ENCODE assay signal across 1 cellular context in genomic region chr2:207811658-207812057, GRCh38.
A peak's percentile ranks its signal among the peaks of the same experiment; 100 is the strongest.
TF ChIP-seq lines count a peak whose summit lies in the region.
"Not testable (repeated sequence)": the region's sequence is repeated elsewhere in the genome, so short reads cannot be mapped to it uniquely, and the experiment has no call there.

No MANE protein-coding gene starts in this region.

TF ChIP-seq in HepG2, 621 proteins besides CTCF, POLR2A, EP300 and RAD21 (continued from another document):
- not testable (repeated sequence) for TF ChIP-seq MAZ (IDR thresholded peaks at IDR 0.05; ENCODE audit: borderline replicate concordance, low read depth, low read length); CREM (CRISPR knock-in tag; IDR thresholded peaks at IDR 0.05)
- TF ChIP-seq MAZ (CRISPR knock-in tag; IDR thresholded peaks at IDR 0.05; ENCODE audit: low read depth): peak; percentile 59; the same call in 1 of the 2 replicates
- TF ChIP-seq SOX5 (CRISPR knock-in tag; IDR thresholded peaks at IDR 0.05; ENCODE audit: borderline replicate concordance): peak; percentile 40; the same call in 1 of the 2 replicates
- peak; percentile 76; the same call in 1 of the 2 replicates for TF ChIP-seq ZGPAT (CRISPR knock-in tag; IDR thresholded peaks at IDR 0.05)
- TF ChIP-seq ZMYM3 (CRISPR knock-in tag; IDR thresholded peaks at IDR 0.05): 0 out of 2 replicates have a peak, but pooled peaks have one; percentile 48
- 0 out of 2 replicates have a peak, but pooled peaks have one; percentile 4 for TF ChIP-seq SMC3 (IDR thresholded peaks at IDR 0.05; ENCODE audit: low read length)
- TF ChIP-seq ZNF264 (CRISPR knock-in tag; IDR thresholded peaks at IDR 0.05): 0 out of 2 replicates have a peak, but pooled peaks have one; percentile 43
- 0 out of 2 replicates have a peak, but pooled peaks have one; percentile 23 for TF ChIP-seq ZNF335 (CRISPR knock-in tag; IDR thresholded peaks at IDR 0.05)
- peak; percentile 95 for TF ChIP-seq FOSL2 (CRISPR knock-in tag; IDR thresholded peaks at IDR 0.05)
- TF ChIP-seq EHMT2 (IDR thresholded peaks at IDR 0.05; ENCODE audit: borderline replicate concordance, low read depth, low read length): 0 out of 2 replicates have a peak, but pooled peaks have one; percentile 35
- TF ChIP-seq ZSCAN31 (CRISPR knock-in tag; IDR thresholded peaks at IDR 0.05; ENCODE audit: low read depth): peak; percentile 22; the same call in 1 of the 2 replicates
- peak; percentile 79 for TF ChIP-seq NR2F6 (IDR thresholded peaks at IDR 0.05)
- TF ChIP-seq NR2F6 (CRISPR knock-in tag; IDR thresholded peaks at IDR 0.05): peak; percentile 92
- TF ChIP-seq ZSCAN9 (CRISPR knock-in tag; IDR thresholded peaks at IDR 0.05; ENCODE audit: borderline replicate concordance): 0 out of 2 replicates have a peak, but pooled peaks have one; percentile 47
- peak; percentile 80 for TF ChIP-seq ISL2 (CRISPR knock-in tag; IDR thresholded peaks at IDR 0.05)
- TF ChIP-seq ARID5B (CRISPR knock-in tag; IDR thresholded peaks at IDR 0.05): peak; percentile 90
- TF ChIP-seq RXRA (CRISPR knock-in tag; IDR thresholded peaks at IDR 0.05): peak; percentile 94
- TF ChIP-seq HNF4A (CRISPR knock-in tag; IDR thresholded peaks at IDR 0.05): 0 out of 2 replicates have a peak, but pooled peaks have one; percentile 19
- peak; percentile 87; the same call in 1 of the 2 replicates for TF ChIP-seq ADNP (CRISPR knock-in tag; IDR thresholded peaks at IDR 0.05)
- TF ChIP-seq ZNF121 (CRISPR knock-in tag; IDR thresholded peaks at IDR 0.05): peak; percentile 86
- TF ChIP-seq MED13 (CRISPR knock-in tag; IDR thresholded peaks at IDR 0.05): peak; percentile 41; the same call in 1 of the 2 replicates
- TF ChIP-seq NR2F1 (CRISPR knock-in tag; IDR thresholded peaks at IDR 0.05): peak; percentile 71 to 85; a peak in 3 of 4 replicates
- TF ChIP-seq ZNF704 (CRISPR knock-in tag; IDR thresholded peaks at IDR 0.05; ENCODE audit: borderline replicate concordance): 0 out of 2 replicates have a peak, but pooled peaks have one; percentile 41
- TF ChIP-seq RCOR2 (CRISPR knock-in tag; IDR thresholded peaks at IDR 0.05): 0 out of 2 replicates have a peak, but pooled peaks have one; percentile 81
- 0 out of 2 replicates have a peak, but pooled peaks have one; percentile 22 for TF ChIP-seq ZNF740 (CRISPR knock-in tag; IDR thresholded peaks at IDR 0.05)
- 0 out of 2 replicates have a peak, but pooled peaks have one; percentile 44 for TF ChIP-seq HOXA5 (CRISPR knock-in tag; IDR thresholded peaks at IDR 0.05)
- 0 out of 2 replicates have a peak, but pooled peaks have one; percentile 65 for TF ChIP-seq KDM3A (CRISPR knock-in tag; IDR thresholded peaks at IDR 0.05; ENCODE audit: low read depth)
- TF ChIP-seq TFE3 (CRISPR knock-in tag; IDR thresholded peaks at IDR 0.05): peak; percentile 20; the same call in 1 of the 2 replicates
- peak; percentile 26; the same call in 1 of the 2 replicates for TF ChIP-seq NCOR1 (IDR thresholded peaks at IDR 0.05; ENCODE audit: borderline replicate concordance, low read length)
- TF ChIP-seq CREM (IDR thresholded peaks at IDR 0.05): peak; percentile 36; the same call in 1 of the 2 replicates
- TF ChIP-seq IRF2 (CRISPR knock-in tag; IDR thresholded peaks at IDR 0.05): 0 out of 2 replicates have a peak, but pooled peaks have one; percentile 32
- TF ChIP-seq MIXL1 (CRISPR knock-in tag; IDR thresholded peaks at IDR 0.05): peak; percentile 19; the same call in 1 of the 2 replicates
- TF ChIP-seq JUND (CRISPR knock-in tag; IDR thresholded peaks at IDR 0.05): peak; percentile 57; the same call in 1 of the 2 replicates
- 0 out of 2 replicates have a peak, but pooled peaks have one; percentile 9 for TF ChIP-seq ZSCAN25 (CRISPR knock-in tag; IDR thresholded peaks at IDR 0.05)
- 0 out of 2 replicates have a peak, but pooled peaks have one; percentile 47 for TF ChIP-seq ZFP37 (CRISPR knock-in tag; IDR thresholded peaks at IDR 0.05; ENCODE audit: borderline replicate concordance)
- TF ChIP-seq ZNF460 (CRISPR knock-in tag; IDR thresholded peaks at IDR 0.05; ENCODE audit: borderline replicate concordance): peak; percentile 80; the same call in 1 of the 2 replicates
- TF ChIP-seq ZNF691 (CRISPR knock-in tag; IDR thresholded peaks at IDR 0.05; ENCODE audit: borderline replicate concordance, low read depth): peak; percentile 60; the same call in 1 of the 2 replicates
